Comparison of ENCODE assay signal across 16 cellular contexts in the genomic region with DNA sequence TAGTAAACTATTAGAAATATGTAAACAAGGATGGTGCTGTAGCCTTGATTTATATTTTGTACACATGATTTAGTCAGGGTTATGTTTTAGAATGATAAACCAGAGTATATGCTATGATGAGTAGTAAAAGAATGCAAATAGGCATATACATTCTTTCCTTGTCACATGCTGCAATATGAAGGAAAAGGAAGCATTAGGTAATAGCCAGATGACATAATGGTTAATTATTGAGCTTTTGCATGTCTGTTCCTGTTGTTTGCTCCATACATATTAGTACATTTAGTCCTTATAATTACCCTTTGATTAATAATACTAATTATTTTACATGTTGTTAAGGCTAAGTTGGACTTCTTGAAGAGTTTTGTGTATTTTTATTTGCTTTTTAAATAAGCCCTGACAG.
DNase-seq lines count a peak whose midpoint lies in the region; ATAC-seq, FAIRE-seq and TF ChIP-seq lines count a peak whose summit lies in the region.
"Had no signal": no experiment of that assay in that cellular context is flagged by ENCODE, and none has a peak within 500 bp of the region (broad histone marks: within the 10 kb centered on the region; RNA-seq: fewer than 3 reads in every experiment).

No MANE protein-coding gene starts in this region.

- intact Hi-C loops in upper lobe of right lung (cut with DNase I) = no loop called here

- TF ChIP-seq CTCF in upper lobe of right lung (IDR thresholded peaks at IDR 0.05) = no peak

- DNase-seq in SKM-1 treated with dmso at 0.1 percent for 144 hours (lab: John Stamatoyannopoulos, UW; ENCODE audit: unreplicated experiment) (peak; percentile 20), SKM-1 (lab: John Stamatoyannopoulos, UW; ENCODE audit: unreplicated experiment) (no peak), SK-N-MC (ENCODE audit: low read depth, low spot score) (peak; percentile 37), fibroblast of peridontal ligament (ENCODE audit: extremely low read depth) (peak; percentile 61), upper lobe of right lung (no peak), cerebellar cortex (ENCODE audit: low spot score) (no peak), GM12891 (ENCODE audit: insufficient read length, low spot score) (no peak), NCI-H2081 treated with DMSO at 0.1 percent for 48 hours (lab: John Stamatoyannopoulos, UW) (no peak)
- DNase-seq: activated CD4-positive, CD25-positive, alpha-beta regulatory T cell treated with anti-CD3 and anti-CD28 coated beads, Interleukin-2, amount 50 U/mL, for 72 hours; activated effector memory CD4-positive, alpha-beta T cell treated with anti-CD3 and anti-CD28 coated beads, Interleukin-2, amount 50 U/mL, for 16 hours; effector CD8-positive, alpha-beta T cell; Karpas-422; NK-92 treated with Interleukin-12 subunit alpha and Interleukin-12 subunit beta, amount 100 ng/mL, for 24 hours; posterior cingulate gyrus; upper lobe of left lung had no signal

- H3K27ac ChIP-seq in SK-N-MC (peak overlapping the region; percentile 43), upper lobe of right lung (no peak overlapping the region)
- H3K27ac ChIP-seq: upper lobe of left lung had no signal

- no peaks in the 10 kb centered on the region for H3K36me3 ChIP-seq in SK-N-MC (ENCODE audit: insufficient read depth, low read length)
- H3K36me3 ChIP-seq in upper lobe of right lung = no peaks in the 10 kb centered on the region
- H3K36me3 ChIP-seq: upper lobe of left lung had no signal

- ATAC-seq in upper lobe of right lung = peak; percentile 37
- ATAC-seq: left lobe of liver had no signal

- no peak overlapping the region for H3K9ac ChIP-seq in SK-N-MC (ENCODE audit: insufficient read length)

- H3K4me3 ChIP-seq in SK-N-MC = no peak overlapping the region
- no peak overlapping the region for H3K4me3 ChIP-seq in upper lobe of right lung
- H3K4me3 ChIP-seq: upper lobe of left lung had no signal

- H3K9me3 ChIP-seq in SK-N-MC (ENCODE audit: low read depth, low read length) (no peaks in the 10 kb centered on the region), upper lobe of right lung (peaks cover 3% of the 10 kb centered on the region)
- H3K9me3 ChIP-seq: upper lobe of left lung had no signal

- no peak for TF ChIP-seq POLR2A in GM12891 (IDR thresholded peaks at IDR 0.05; ENCODE audit: low read depth, low read length)

- H3K27me3 ChIP-seq in upper lobe of right lung = no peaks in the 10 kb centered on the region
- H3K27me3 ChIP-seq: upper lobe of left lung had no signal

- peaks cover 5% of the 10 kb centered on the region for H3K4me1 ChIP-seq in upper lobe of right lung

- no peak for FAIRE-seq in GM12891 (lab: Jason Lieb, UNC)

TF ChIP-seq in GM12891, 5 proteins besides CTCF, POLR2A, EP300 and RAD21:
- TF ChIP-seq SPI1 (IDR thresholded peaks at IDR 0.05; ENCODE audit: low read depth, low read length) (no peak), PAX5 (IDR thresholded peaks at IDR 0.05; ENCODE audit: insufficient read depth, low read length, severe bottlenecking) (no peak), POLR2AphosphoS5 (IDR thresholded peaks at IDR 0.05; ENCODE audit: low read depth, low read length) (no peak), TAF1 (IDR thresholded peaks at IDR 0.05; ENCODE audit: low read depth, low read length) (no peak), POU2F2 (IDR thresholded peaks at IDR 0.05; ENCODE audit: low read depth, low read length) (no peak)

Comparison
In these comparisons a context has a peak if more than half of its experiments do, and no peak if none do; other contexts are left out.
1. DNase-seq: peak in SKM-1 treated with dmso at 0.1 percent for 144 hours (single experiment), SK-N-MC (single experiment) and fibroblast of peridontal ligament (single experiment); none in SKM-1 (single experiment), upper lobe of right lung (single experiment), cerebellar cortex (single experiment), GM12891 (single experiment) and NCI-H2081 treated with DMSO at 0.1 percent for 48 hours (single experiment).